10 cellular contexts compared by ENCODE assay signal in the genomic region with DNA sequence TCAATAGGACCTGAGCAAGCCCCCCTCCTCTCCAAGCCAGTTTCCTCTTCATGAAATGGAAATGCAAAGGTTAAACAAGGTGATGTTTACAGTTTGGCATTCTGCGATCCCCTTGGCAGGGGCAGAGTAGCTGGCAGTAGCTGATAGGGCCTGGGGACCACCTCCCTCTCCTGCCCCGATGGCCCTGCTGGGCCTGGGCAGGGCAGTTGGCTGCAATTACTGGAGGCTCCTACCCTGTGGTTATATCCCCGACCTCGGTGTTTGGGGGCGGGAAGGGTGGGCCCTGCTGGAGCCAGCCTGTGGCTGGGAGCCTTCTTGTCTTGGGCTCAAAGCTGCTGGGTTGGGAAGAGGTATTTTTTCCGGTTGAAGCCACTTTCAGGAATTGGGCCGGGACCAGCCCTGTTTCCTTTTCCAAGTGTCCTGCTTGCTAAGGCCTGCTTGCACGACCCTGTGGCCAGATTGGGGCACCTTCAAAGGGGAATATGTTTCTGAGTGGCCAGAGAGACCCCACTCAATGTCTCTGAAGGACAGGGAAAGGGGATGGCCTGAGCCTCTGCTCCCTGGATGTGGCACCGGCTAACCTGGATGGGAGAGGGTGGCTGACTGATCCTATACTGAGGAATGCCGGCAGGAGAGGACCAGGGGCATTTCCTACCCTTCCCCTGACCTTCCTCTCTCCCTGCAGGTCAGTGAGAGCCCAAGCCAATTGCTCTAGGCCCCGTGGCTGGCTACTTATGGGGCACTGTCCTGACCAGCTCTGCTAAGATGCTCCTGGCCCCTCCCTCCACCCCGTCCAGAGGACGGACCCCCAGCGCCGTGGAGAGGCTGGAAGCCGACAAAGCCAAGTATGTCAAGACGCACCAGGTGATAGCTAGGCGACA. TPM values are rescaled to one million over a fixed set of nuclear protein-coding genes. Genes with fewer than 3 reads are reported as not detected.
DNase-seq lines count a peak whose midpoint lies in the region; ATAC-seq, FAIRE-seq and TF ChIP-seq lines count a peak whose summit lies in the region.
"Had no signal": no experiment of that assay in that cellular context is flagged by ENCODE, and none has a peak within 500 bp of the region (broad histone marks: within the 10 kb centered on the region; RNA-seq: fewer than 3 reads in every experiment).

No MANE protein-coding gene starts in this region.

- peaks cover 48% of the 10 kb centered on the region for H3F3A ChIP-seq in neural progenitor cell (ENCODE audit: low read depth)

- H3K36me3 ChIP-seq in neural progenitor cell = no peaks in the 10 kb centered on the region

- peaks cover 9% of the 10 kb centered on the region for H4K20me1 ChIP-seq in neural progenitor cell (ENCODE audit: low read depth)

- in situ Hi-C loops in ACHN (cut with HindIII; ENCODE audit: low pct_ligation_motif_present, low pct_unique_long_range_greater_than_20kb, low sequenced_read_pairs) = no loop called here

- 78% methylated on average over 7 of the region's 18 CpGs for WGBS in A549 (ENCODE audit: missing lambda C conversion rate)

- CTCF ChIA-PET in A549 (lab: Yijun Ruan, JAX) = interaction anchor here (0.8 to 2.4 kb wide), 8 partner anchors 9 to 93 kb away, joined by 3 to 10 read pairs (median 4); a partner anchor contains a TSS

- POLR2A ChIA-PET in A549 (lab: Yijun Ruan, JAX) = no interaction called here

- peaks cover 62% of the 10 kb centered on the region for H3K4me1 Mint-ChIP-seq in neural progenitor cell

- no peaks in the 10 kb centered on the region for H3K9me3 Mint-ChIP-seq in neural progenitor cell

- H3K27me3 Mint-ChIP-seq in neural progenitor cell (ENCODE audit: insufficient read depth, low read depth) = peaks cover 27% of the 10 kb centered on the region

- no peak for TF ChIP-seq POLR2A in A549 (IDR thresholded peaks at IDR 0.05; ENCODE audit: low read length)

- peaks cover 88% of the 10 kb centered on the region for H3K27me3 ChIP-seq in neural progenitor cell

- H3K4me2 ChIP-seq in A549 = peak overlapping the region; percentile 93
- peak overlapping the region; percentile 75 for H3K4me2 ChIP-seq in neural progenitor cell

- TF ChIP-seq CTCF in A549 (IDR thresholded peaks at IDR 0.05) (no peak), fibroblast of villous mesenchyme (IDR thresholded peaks at IDR 0.05; ENCODE audit: insufficient read depth, low read depth, low read length) (no peak), neural progenitor cell (IDR thresholded peaks at IDR 0.05) (no peak)

- peaks cover 13% of the 10 kb centered on the region; the same call in 2 of the 3 replicates for H3K4me1 ChIP-seq in A549
- peaks cover 61% of the 10 kb centered on the region for H3K4me1 ChIP-seq in neural progenitor cell

- no peak overlapping the region for H3K27ac Mint-ChIP-seq in neural progenitor cell
- H3K27ac Mint-ChIP-seq: activated CD8-positive, alpha-beta memory T cell treated with anti-CD3 and anti-CD28 coated beads, Interleukin-2, amount 10 ng/mL, durations not matched to agents 7 days and 5 days had no signal

- H3K79me2 ChIP-seq in neural progenitor cell (ENCODE audit: low read depth) = no peaks in the 10 kb centered on the region

- H3K4me3 ChIP-seq in A549 (no peak overlapping the region; the same call in 2 of the 3 replicates), fibroblast of villous mesenchyme (ENCODE audit: low read depth, low read length) (peak overlapping the region; percentile 48), neural progenitor cell (peak overlapping the region; percentile 50)

- peak overlapping the region; percentile 60 to 87; a peak in 5 of 6 replicates for H3K27ac ChIP-seq in A549
- no peak overlapping the region for H3K27ac ChIP-seq in neural progenitor cell
- H3K27ac ChIP-seq: C4-2B had no signal

- DNase-seq in A549 (ENCODE audit: low read depth in 1 of 2, low spot score in 1 of 2) = no peak
- DNase-seq in NCI-H2227 treated with DMSO at 0.1 percent for 48 hours (lab: John Stamatoyannopoulos, UW) = peak; percentile 30
- DNase-seq in fibroblast of villous mesenchyme (ENCODE audit: low read depth) = no peak
- no peak for DNase-seq in neural progenitor cell (ENCODE audit: low spot score)
- no peak for DNase-seq in NCI-H1436 treated with DMSO at 0.1 percent for 48 hours (lab: John Stamatoyannopoulos, UW)
- no peak for DNase-seq in stimulated activated naive CD4-positive, alpha-beta T cell (lab: John Stamatoyannopoulos, UW)
- no peak for DNase-seq in ACHN
- no peak for DNase-seq in RPMI8226

- no peak for TF ChIP-seq EP300 in A549 (IDR thresholded peaks at IDR 0.05)

- no peak for FAIRE-seq in A549 (lab: Jason Lieb, UNC)

- no peak for TF ChIP-seq RAD21 in A549 (conservative IDR thresholded peaks at IDR 0.05 in 1 of 2, IDR thresholded peaks at IDR 0.05 in 1 of 2)

- peak overlapping the region; percentile 77 for H3K4me3 Mint-ChIP-seq in neural progenitor cell
- H3K4me3 Mint-ChIP-seq: activated CD8-positive, alpha-beta memory T cell treated with anti-CD3 and anti-CD28 coated beads, Interleukin-2, amount 10 ng/mL, durations not matched to agents 7 days and 5 days had no signal

- no peak overlapping the region for H3K9ac ChIP-seq in neural progenitor cell

- no peaks in the 10 kb centered on the region for H3K36me3 Mint-ChIP-seq in neural progenitor cell
- H3K36me3 Mint-ChIP-seq: activated CD8-positive, alpha-beta memory T cell treated with anti-CD3 and anti-CD28 coated beads, Interleukin-2, amount 10 ng/mL, durations not matched to agents 7 days and 5 days had no signal

- H2AFZ ChIP-seq in neural progenitor cell (replicated peaks) = peak overlapping the region; percentile 98

- no peaks in the 10 kb centered on the region for H3K9me3 ChIP-seq in A549
- no peaks in the 10 kb centered on the region for H3K9me3 ChIP-seq in neural progenitor cell (ENCODE audit: low read depth)

- ATAC-seq in A549 = no peak

TF ChIP-seq in A549, 52 proteins besides CTCF, POLR2A, EP300 and RAD21:
- TF ChIP-seq, protein P1, sequence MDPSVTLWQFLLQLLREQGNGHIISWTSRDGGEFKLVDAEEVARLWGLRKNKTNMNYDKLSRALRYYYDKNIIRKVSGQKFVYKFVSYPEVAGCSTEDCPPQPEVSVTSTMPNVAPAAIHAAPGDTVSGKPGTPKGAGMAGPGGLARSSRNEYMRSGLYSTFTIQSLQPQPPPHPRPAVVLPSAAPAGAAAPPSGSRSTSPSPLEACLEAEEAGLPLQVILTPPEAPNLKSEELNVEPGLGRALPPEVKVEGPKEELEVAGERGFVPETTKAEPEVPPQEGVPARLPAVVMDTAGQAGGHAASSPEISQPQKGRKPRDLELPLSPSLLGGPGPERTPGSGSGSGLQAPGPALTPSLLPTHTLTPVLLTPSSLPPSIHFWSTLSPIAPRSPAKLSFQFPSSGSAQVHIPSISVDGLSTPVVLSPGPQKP (IDR thresholded peaks at IDR 0.05; ENCODE audit: low read depth, low read length) = no peak
- TF ChIP-seq HDAC2 (IDR thresholded peaks at IDR 0.05) = no peak
- no peak for TF ChIP-seq CBX8 (IDR thresholded peaks at IDR 0.05)
- no peak for TF ChIP-seq EHF (CRISPR knock-in tag; IDR thresholded peaks at IDR 0.05)
- TF ChIP-seq GATA3 (IDR thresholded peaks at IDR 0.05; ENCODE audit: borderline replicate concordance) = no peak
- no peak for TF ChIP-seq ZFP36 (IDR thresholded peaks at IDR 0.05; ENCODE audit: borderline replicate concordance, partially characterized antibody)

RNA-seq across cellular contexts. Expression of a gene that starts 1.9 kb away (rescaled TPM):
- polyA plus RNA-seq in A549 (2011; rRNA removed) (0.03 and 0.04 TPM in 2 replicates), A549 (2017; fragmentation: RNase III; extraction: RNeasy Plus Mini Kit Qiagen cat#74134 plus additional on column Dnase treatment) (0.04 to 0.05 TPM (median 0.04 TPM) in 3 replicates)
- 0.05 TPM in 2 replicates for polyA plus RNA-seq in A549 (2012; cell fraction: cytosol; rRNA removed)
- 0.02 TPM in 1 of 2 replicates, not detected in the other for polyA plus RNA-seq in A549 (2012; cell fraction: nucleus; rRNA removed)
- polyA minus RNA-seq in A549 (2011; rRNA and poly(A)+ RNA removed) = not detected in 2 replicates
- total RNA-seq in fibroblast of villous mesenchyme (under 0.01 TPM in 1 of 2 replicates, not detected in the other), neural progenitor cell (ENCODE audit: low replicate concordance) (0.28 and 0.50 TPM in 2 replicates)
- total RNA-seq: activated CD8-positive, alpha-beta memory T cell treated with anti-CD3 and anti-CD28 coated beads, Interleukin-2, amount 10 ng/mL, durations not matched to agents 7 days and 5 days had no signal

RNA-seq across cellular contexts. Expression of a gene that starts 8.0 kb away (rescaled TPM):
- not detected in 2 replicates for polyA plus RNA-seq in A549 (2011; rRNA removed)
- polyA plus RNA-seq in A549 (2012; cell fraction: cytosol; rRNA removed) = not detected in 2 replicates
- polyA plus RNA-seq in A549 (2012; cell fraction: nucleus; rRNA removed) = not detected in 2 replicates
- polyA plus RNA-seq in A549 (2017; fragmentation: RNase III; extraction: RNeasy Plus Mini Kit Qiagen cat#74134 plus additional on column Dnase treatment) = not detected in 3 replicates
- polyA minus RNA-seq in A549 (2011; rRNA and poly(A)+ RNA removed) = not detected in 2 replicates
- not detected in 2 replicates for total RNA-seq in fibroblast of villous mesenchyme
- total RNA-seq in neural progenitor cell (ENCODE audit: low replicate concordance) = not detected in 2 replicates
- total RNA-seq: activated CD8-positive, alpha-beta memory T cell treated with anti-CD3 and anti-CD28 coated beads, Interleukin-2, amount 10 ng/mL, durations not matched to agents 7 days and 5 days had no signal

RNA-seq across cellular contexts. Expression of a gene that starts 8.9 kb away (rescaled TPM):
- polyA plus RNA-seq in A549 (2011; rRNA removed) (25.6 and 27.2 TPM in 2 replicates), A549 (2017; fragmentation: RNase III; extraction: RNeasy Plus Mini Kit Qiagen cat#74134 plus additional on column Dnase treatment) (40.5 to 45.4 TPM (median 43.7 TPM) in 3 replicates)
- 119 and 130 TPM in 2 replicates for polyA plus RNA-seq in A549 (2012; cell fraction: cytosol; rRNA removed)
- 77.8 and 94.1 TPM in 2 replicates for polyA plus RNA-seq in A549 (2012; cell fraction: nucleus; rRNA removed)
- polyA minus RNA-seq in A549 (2011; rRNA and poly(A)+ RNA removed) = 12.3 and 20.9 TPM in 2 replicates
- total RNA-seq in fibroblast of villous mesenchyme (20.3 and 26.4 TPM in 2 replicates), neural progenitor cell (ENCODE audit: low replicate concordance) (3.3 and 13.3 TPM in 2 replicates)

RNA-seq across cellular contexts. Expression of a gene that starts 10.9 kb away (rescaled TPM):
- polyA plus RNA-seq in A549 (2011; rRNA removed) = not detected in 2 replicates
- polyA plus RNA-seq in A549 (2012; cell fraction: cytosol; rRNA removed) = 0.05 TPM in 1 of 2 replicates, not detected in the other
- polyA plus RNA-seq in A549 (2012; cell fraction: nucleus; rRNA removed) = not detected in 2 replicates
- polyA plus RNA-seq in A549 (2017; fragmentation: RNase III; extraction: RNeasy Plus Mini Kit Qiagen cat#74134 plus additional on column Dnase treatment) = not detected in 3 replicates
- not detected in 2 replicates for polyA minus RNA-seq in A549 (2011; rRNA and poly(A)+ RNA removed)
- 0.32 TPM in 1 of 2 replicates, not detected in the other for total RNA-seq in fibroblast of villous mesenchyme
- total RNA-seq in neural progenitor cell (ENCODE audit: low replicate concordance) = 0.67 and 2.1 TPM in 2 replicates
- total RNA-seq: activated CD8-positive, alpha-beta memory T cell treated with anti-CD3 and anti-CD28 coated beads, Interleukin-2, amount 10 ng/mL, durations not matched to agents 7 days and 5 days had no signal

RNA-seq across cellular contexts. Expression of a gene that starts 16.5 kb away (rescaled TPM):
- 0.32 and 0.60 TPM in 2 replicates for polyA plus RNA-seq in A549 (2011; rRNA removed)
- 0.57 and 0.69 TPM in 2 replicates for polyA plus RNA-seq in A549 (2012; cell fraction: cytosol; rRNA removed)
- 3.3 and 4.7 TPM in 2 replicates for polyA plus RNA-seq in A549 (2012; cell fraction: nucleus; rRNA removed)
- 0.17 to 0.84 TPM (median 0.34 TPM) in 3 replicates for polyA plus RNA-seq in A549 (2017; fragmentation: RNase III; extraction: RNeasy Plus Mini Kit Qiagen cat#74134 plus additional on column Dnase treatment)
- polyA minus RNA-seq in A549 (2011; rRNA and poly(A)+ RNA removed) = 0.49 and 0.95 TPM in 2 replicates
- 0.32 TPM in 1 of 2 replicates, not detected in the other for total RNA-seq in fibroblast of villous mesenchyme
- 7.8 and 13.0 TPM in 2 replicates for total RNA-seq in neural progenitor cell (ENCODE audit: low replicate concordance)
